20 cellular contexts compared by ENCODE assay signal in the genomic region with DNA sequence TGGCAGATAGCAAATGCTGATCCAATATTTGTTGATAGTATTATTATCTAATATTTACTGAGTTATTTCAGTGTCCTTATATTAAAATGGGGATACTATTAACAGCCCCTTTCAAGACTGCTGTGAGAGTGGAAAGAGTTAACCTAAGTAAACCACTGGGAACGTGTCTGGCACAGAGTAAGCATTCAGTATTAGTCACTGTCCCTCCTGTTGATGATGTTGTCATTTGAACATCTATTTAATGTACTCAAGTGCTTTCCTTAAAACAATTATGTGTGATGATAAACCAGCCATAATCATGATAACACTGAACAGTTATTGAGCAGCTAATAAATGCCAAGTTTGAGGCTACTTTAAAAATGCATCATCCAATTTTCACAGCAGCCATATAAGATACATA.
DNase-seq lines count a peak whose midpoint lies in the region; ATAC-seq and TF ChIP-seq lines count a peak whose summit lies in the region.
"Had no signal": no experiment of that assay in that cellular context is flagged by ENCODE, and none has a peak within 500 bp of the region (broad histone marks: within the 10 kb centered on the region; RNA-seq: fewer than 3 reads in every experiment).

No MANE protein-coding gene starts in this region.

- no peaks in the 10 kb centered on the region for H3K9me3 Mint-ChIP-seq in activated naive CD8-positive, alpha-beta T cell treated with anti-CD3 and anti-CD28 coated beads, Interleukin-2, amount 50 U/mL, for 24 hours
- peaks cover 1% of the 10 kb centered on the region for H3K9me3 Mint-ChIP-seq in activated naive CD8-positive, alpha-beta T cell treated with anti-CD3 and anti-CD28 coated beads for 36 hours
- H3K9me3 Mint-ChIP-seq in glutamatergic neuron (ENCODE audit: unreplicated experiment) = peaks cover 30% of the 10 kb centered on the region
- peaks cover 0 to 8% of the 10 kb centered on the region in 2 donors for H3K9me3 Mint-ChIP-seq in stimulated activated naive CD8-positive, alpha-beta T cell treated with anti-CD3 and anti-CD28 coated beads, Interleukin-15, amount 100 ng/mL, for 72 hours

- intact Hi-C loops in OCI-LY7 (cut with micrococcal nuclease; ENCODE audit: unreplicated experiment) = no loop called here

- no peak overlapping the region for H3K27ac Mint-ChIP-seq in activated naive CD8-positive, alpha-beta T cell treated with anti-CD3 and anti-CD28 coated beads, Interleukin-2, amount 50 U/mL, for 24 hours
- no peak overlapping the region for H3K27ac Mint-ChIP-seq in activated naive CD8-positive, alpha-beta T cell treated with anti-CD3 and anti-CD28 coated beads for 36 hours
- peak overlapping the region; percentile 97 for H3K27ac Mint-ChIP-seq in glutamatergic neuron (ENCODE audit: unreplicated experiment)
- peak overlapping the region in 1 of 2 donors; percentile 85 for H3K27ac Mint-ChIP-seq in stimulated activated naive CD8-positive, alpha-beta T cell treated with anti-CD3 and anti-CD28 coated beads, Interleukin-15, amount 100 ng/mL, for 72 hours

- peaks cover 26% of the 10 kb centered on the region for H3K4me1 Mint-ChIP-seq in activated naive CD8-positive, alpha-beta T cell treated with anti-CD3 and anti-CD28 coated beads, Interleukin-2, amount 50 U/mL, for 24 hours
- H3K4me1 Mint-ChIP-seq in activated naive CD8-positive, alpha-beta T cell treated with anti-CD3 and anti-CD28 coated beads for 36 hours = peaks cover 24% of the 10 kb centered on the region
- peaks cover 44% of the 10 kb centered on the region for H3K4me1 Mint-ChIP-seq in glutamatergic neuron (ENCODE audit: low read depth, unreplicated experiment)
- H3K4me1 Mint-ChIP-seq in stimulated activated naive CD8-positive, alpha-beta T cell treated with anti-CD3 and anti-CD28 coated beads, Interleukin-15, amount 100 ng/mL, for 72 hours = peaks cover 24% of the 10 kb centered on the region

- POLR2A ChIA-PET in OCI-LY7 (lab: Charles Lee) = no interaction called here

- TF ChIP-seq CTCF in glutamatergic neuron (IDR thresholded peaks at IDR 0.05; ENCODE audit: partially characterized antibody, unreplicated experiment) (no peak), OCI-LY7 (conservative IDR thresholded peaks at IDR 0.05; ENCODE audit: low read length) (no peak)

- DNase-seq in activated naive CD8-positive, alpha-beta T cell treated with anti-CD3 and anti-CD28 coated beads, Interleukin-2, amount 50 U/mL, for 24 hours = no peak
- DNase-seq in activated naive CD8-positive, alpha-beta T cell treated with anti-CD3 and anti-CD28 coated beads for 36 hours = no peak
- peak; percentile 3 for DNase-seq in NCI-H510A (lab: John Stamatoyannopoulos, UW)
- no peak for DNase-seq in glutamatergic neuron
- no peak for DNase-seq in stimulated activated naive CD8-positive, alpha-beta T cell treated with anti-CD3 and anti-CD28 coated beads, Interleukin-15, amount 100 ng/mL, for 72 hours
- DNase-seq in OCI-LY7 (ENCODE audit: low spot score) = no peak
- no peak for DNase-seq in NCI-H526 (lab: John Stamatoyannopoulos, UW)
- no peak for DNase-seq in HK-2 (ENCODE audit: unreplicated experiment)
- DNase-seq: DMS 273 treated with DMSO at 0.1 percent for 48 hours, GOT3, NCI-H1048, NCI-H1436 treated with DMSO at 0.1 percent for 48 hours, NCI-H2107, NCI-H2227 treated with DMSO at 0.1 percent for 48 hours, PC-3, SJCRH30 had no signal

- H3K4me3 ChIP-seq in OCI-LY7 (ENCODE audit: low read depth, low read length, poor library complexity, severe bottlenecking) = no peak overlapping the region
- H3K4me3 ChIP-seq: A549; BLaER1 treated with 17β-estradiol and CSF1 and Interleukin-3, amounts not matched to agents 10 nM and 100 nM; K562; SJCRH30 had no signal

- no peaks in the 10 kb centered on the region for H3K36me3 Mint-ChIP-seq in activated naive CD8-positive, alpha-beta T cell treated with anti-CD3 and anti-CD28 coated beads, Interleukin-2, amount 50 U/mL, for 24 hours (ENCODE audit: low read depth)
- H3K36me3 Mint-ChIP-seq in activated naive CD8-positive, alpha-beta T cell treated with anti-CD3 and anti-CD28 coated beads for 36 hours = no peaks in the 10 kb centered on the region
- H3K36me3 Mint-ChIP-seq in glutamatergic neuron (ENCODE audit: unreplicated experiment) = peaks cover 5% of the 10 kb centered on the region

- H3K27me3 Mint-ChIP-seq in activated naive CD8-positive, alpha-beta T cell treated with anti-CD3 and anti-CD28 coated beads, Interleukin-2, amount 50 U/mL, for 24 hours = peaks cover 11% of the 10 kb centered on the region
- H3K27me3 Mint-ChIP-seq in activated naive CD8-positive, alpha-beta T cell treated with anti-CD3 and anti-CD28 coated beads for 36 hours = peaks cover 13% of the 10 kb centered on the region
- peaks cover 5% of the 10 kb centered on the region for H3K27me3 Mint-ChIP-seq in glutamatergic neuron (ENCODE audit: unreplicated experiment)
- no peaks in the 10 kb centered on the region for H3K27me3 Mint-ChIP-seq in stimulated activated naive CD8-positive, alpha-beta T cell treated with anti-CD3 and anti-CD28 coated beads, Interleukin-15, amount 100 ng/mL, for 72 hours

- H4K20me1 ChIP-seq in OCI-LY7 (ENCODE audit: insufficient read depth, low read length) = no peaks in the 10 kb centered on the region
- H4K20me1 ChIP-seq: BLaER1 treated with 17β-estradiol and CSF1 and Interleukin-3, amounts not matched to agents 10 nM and 100 nM had no signal

- H3K36me3 ChIP-seq in OCI-LY7 (ENCODE audit: insufficient read depth, low read length) = no peaks in the 10 kb centered on the region
- H3K36me3 ChIP-seq: BLaER1 treated with 17β-estradiol and CSF1 and Interleukin-3, amounts not matched to agents 10 nM and 100 nM; SJCRH30 had no signal

- no peak overlapping the region for H2AFZ ChIP-seq in OCI-LY7 (ENCODE audit: low read length)

- CTCF ChIA-PET in OCI-LY7 (lab: Charles Lee; ENCODE audit: unreplicated experiment) = no interaction called here

- H3K4me3 Mint-ChIP-seq in activated naive CD8-positive, alpha-beta T cell treated with anti-CD3 and anti-CD28 coated beads, Interleukin-2, amount 50 U/mL, for 24 hours = no peak overlapping the region
- H3K4me3 Mint-ChIP-seq in activated naive CD8-positive, alpha-beta T cell treated with anti-CD3 and anti-CD28 coated beads for 36 hours = no peak overlapping the region
- peak overlapping the region; percentile 75 for H3K4me3 Mint-ChIP-seq in glutamatergic neuron (ENCODE audit: unreplicated experiment)
- H3K4me3 Mint-ChIP-seq in stimulated activated naive CD8-positive, alpha-beta T cell treated with anti-CD3 and anti-CD28 coated beads, Interleukin-15, amount 100 ng/mL, for 72 hours = peak overlapping the region; percentile 10 to 25

- H3K79me2 ChIP-seq in OCI-LY7 (ENCODE audit: insufficient read depth, low read depth, low read length) = no peaks in the 10 kb centered on the region

- BruUV-seq in OCI-LY7 (replicated peaks; lab: Mats Ljungman, UMichigan) = no TSS peak

- H3K4me2 ChIP-seq in OCI-LY7 (ENCODE audit: low read length) = no peak overlapping the region
- H3K4me2 ChIP-seq: A549 had no signal

- H3K9me2 ChIP-seq in OCI-LY7 (ENCODE audit: insufficient read depth, low read length) = no peaks in the 10 kb centered on the region

- no peaks in the 10 kb centered on the region for H3K4me1 ChIP-seq in OCI-LY7 (ENCODE audit: insufficient read depth, low read length, poor library complexity, severe bottlenecking)
- H3K4me1 ChIP-seq: A549, SJCRH30 had no signal

- no peaks in the 10 kb centered on the region for H3K9me3 ChIP-seq in OCI-LY7 (ENCODE audit: low read length)
- H3K9me3 ChIP-seq: A549; BLaER1 treated with 17β-estradiol and CSF1 and Interleukin-3, amounts not matched to agents 10 nM and 100 nM; SJCRH30 had no signal

- ATAC-seq in activated naive CD8-positive, alpha-beta T cell treated with anti-CD3 and anti-CD28 coated beads, Interleukin-2, amount 50 U/mL, for 24 hours = peak; percentile 46
- ATAC-seq in stimulated activated naive CD8-positive, alpha-beta T cell treated with anti-CD3 and anti-CD28 coated beads, Interleukin-15, amount 100 ng/mL, for 72 hours = no peak
- ATAC-seq: A549, K562, PC-3 had no signal

- no peak overlapping the region for H3K27ac ChIP-seq in OCI-LY7 (ENCODE audit: low read depth, low read length, poor library complexity, severe bottlenecking)
- H3K27ac ChIP-seq: A549; BLaER1 treated with 17β-estradiol and CSF1 and Interleukin-3, amounts not matched to agents 10 nM and 100 nM; RWPE1; SJCRH30 had no signal

Comparison
In these comparisons a context has a peak if more than half of its experiments do, and no peak if none do; other contexts are left out.
1. H3K4me3 Mint-ChIP-seq: peak in glutamatergic neuron (single experiment) and stimulated activated naive CD8-positive, alpha-beta T cell treated with anti-CD3 and anti-CD28 coated beads, Interleukin-15, amount 100 ng/mL, for 72 hours (2 of 2); none in activated naive CD8-positive, alpha-beta T cell treated with anti-CD3 and anti-CD28 coated beads, Interleukin-2, amount 50 U/mL, for 24 hours (single experiment) and activated naive CD8-positive, alpha-beta T cell treated with anti-CD3 and anti-CD28 coated beads for 36 hours (single experiment).